In genomic region chr4:25613613-25614012, GRCh38 we compare ENCODE assay signal across 6 cellular contexts. TPM values are rescaled to one million over a fixed set of nuclear protein-coding genes. Genes with fewer than 3 reads are reported as not detected.
"Had no signal": no experiment of that assay in that cellular context is flagged by ENCODE, and none has a peak within 500 bp of the region (broad histone marks: within the 10 kb centered on the region; RNA-seq: fewer than 3 reads in every experiment).

No MANE protein-coding gene starts in this region.

RNA-seq across cellular contexts. Expression of gene SLC34A2, which starts 42.0 kb away (rescaled TPM):
- total RNA-seq: subcutaneous adipose tissue, thoracic aorta, tibial nerve, transverse colon, vagina had no signal
- polyA plus RNA-seq: urinary bladder had no signal
